In the genomic region with DNA sequence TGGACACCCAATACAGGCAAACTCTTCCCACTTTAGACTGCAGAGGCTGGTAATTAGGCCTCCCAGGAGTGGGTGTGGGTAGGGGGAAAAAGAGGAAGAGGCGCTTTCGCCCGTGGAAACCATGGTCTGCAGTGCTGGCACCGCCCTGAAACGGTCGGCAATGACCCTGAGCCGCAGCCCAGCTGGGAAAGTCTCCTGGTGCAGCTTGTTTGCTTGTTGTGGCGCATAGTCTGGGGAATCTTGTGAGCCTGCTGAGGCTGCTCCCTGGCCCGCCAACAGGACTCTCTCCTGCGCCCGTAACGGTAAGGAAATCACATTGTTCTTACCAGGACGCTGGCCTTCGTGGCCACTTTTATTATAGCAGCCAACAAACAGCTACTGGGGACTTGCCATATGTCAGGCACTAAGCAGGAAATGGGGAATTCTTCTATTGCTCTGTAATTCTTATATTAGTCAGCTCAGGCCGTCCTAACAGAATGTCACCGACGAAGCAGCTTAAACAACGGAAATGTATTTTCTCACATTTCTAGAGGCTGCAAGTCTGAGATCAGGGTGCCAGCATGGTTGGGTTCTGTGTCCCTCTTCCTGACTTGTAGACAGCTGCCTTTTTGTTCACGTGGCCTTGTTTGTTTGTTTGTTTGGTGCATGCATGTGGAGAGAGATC, we compare ENCODE assay signal across 8 cellular contexts. TPM values are rescaled to one million over a fixed set of nuclear protein-coding genes. Genes with fewer than 3 reads are reported as not detected.
DNase-seq lines count a peak whose midpoint lies in the region; ATAC-seq and TF ChIP-seq lines count a peak whose summit lies in the region.

No MANE protein-coding gene starts in this region.

- H4K20me1 ChIP-seq in OCI-LY3 (ENCODE audit: insufficient read depth, low read length), result no peaks in the 10 kb centered on the region

- H3K27me3 ChIP-seq in OCI-LY3 (ENCODE audit: low read depth, low read length) (peaks cover 3% of the 10 kb centered on the region; the same call in 1 of the 2 replicates), heart right ventricle (peaks cover 0 to 7% (median 0%) of the 10 kb centered on the region in 7 donors), upper lobe of right lung (no peaks in the 10 kb centered on the region)

- intact Hi-C loops in heart right ventricle (cut with DNase I), result loop anchor here in 4 of 10 donors (2.0 to 10.0 kb wide), 6 partner anchors 51 to 224 kb away; a partner anchor contains a TSS
- intact Hi-C loops in upper lobe of right lung (cut with DNase I), result no loop called here

- peaks cover 23% of the 10 kb centered on the region for H3K4me1 ChIP-seq in OCI-LY3 (ENCODE audit: low read length)
- H3K4me1 ChIP-seq in heart right ventricle, result peaks cover 11 to 59% (median 46%) of the 10 kb centered on the region in 9 donors
- H3K4me1 ChIP-seq in upper lobe of right lung, result peaks cover 27% of the 10 kb centered on the region

- DNase-seq in activated naive CD4-positive, alpha-beta T cell treated with anti-CD3 and anti-CD28 coated beads, Interleukin-2, amount 50 U/mL, for 72 hours (ENCODE audit: low spot score in 2 of 2), result no peak
- no peak for DNase-seq in activated naive CD4-positive, alpha-beta T cell treated with anti-CD3 and anti-CD28 coated beads, Interleukin-2, amount 10 ng/mL, durations not matched to agents 7 days and 5 days
- DNase-seq in heart right ventricle (peak; percentile 39 to 62), upper lobe of right lung (no peak), LoVo (ENCODE audit: low spot score) (no peak)

- H3K9ac ChIP-seq in OCI-LY3 (ENCODE audit: low read length), result peak overlapping the region; percentile 2; the same call in 1 of the 2 replicates

- no peak overlapping the region for H2AFZ ChIP-seq in OCI-LY3 (ENCODE audit: low read depth, low read length)

- H3K79me2 ChIP-seq in OCI-LY3 (ENCODE audit: low read length), result no peaks in the 10 kb centered on the region

- no peaks in the 10 kb centered on the region for H3K36me3 Mint-ChIP-seq in activated naive CD4-positive, alpha-beta T cell treated with anti-CD3 and anti-CD28 coated beads, Interleukin-2, amount 50 U/mL, for 72 hours
- H3K36me3 Mint-ChIP-seq in activated naive CD4-positive, alpha-beta T cell treated with anti-CD3 and anti-CD28 coated beads, Interleukin-2, amount 10 ng/mL, durations not matched to agents 7 days and 5 days, result no peaks in the 10 kb centered on the region

- H3K27ac Mint-ChIP-seq in activated naive CD4-positive, alpha-beta T cell treated with anti-CD3 and anti-CD28 coated beads, Interleukin-2, amount 50 U/mL, for 72 hours, result peak overlapping the region in 1 of 2 donors; percentile 42
- H3K27ac Mint-ChIP-seq in activated naive CD4-positive, alpha-beta T cell treated with anti-CD3 and anti-CD28 coated beads, Interleukin-2, amount 10 ng/mL, durations not matched to agents 7 days and 5 days, result no peak overlapping the region

- H3K36me3 ChIP-seq in OCI-LY3 (replicated peaks; ENCODE audit: low read depth, low read length), result no peaks in the 10 kb centered on the region
- no peaks in the 10 kb centered on the region for H3K36me3 ChIP-seq in heart right ventricle
- H3K36me3 ChIP-seq in upper lobe of right lung, result no peaks in the 10 kb centered on the region

- peaks cover 5% of the 10 kb centered on the region for H3K4me1 Mint-ChIP-seq in activated naive CD4-positive, alpha-beta T cell treated with anti-CD3 and anti-CD28 coated beads, Interleukin-2, amount 10 ng/mL, durations not matched to agents 7 days and 5 days

- TF ChIP-seq CTCF in OCI-LY3 (IDR thresholded peaks at IDR 0.05; ENCODE audit: low read depth, low read length) (no peak), heart right ventricle (IDR thresholded peaks at IDR 0.05) (no peak), upper lobe of right lung (IDR thresholded peaks at IDR 0.05) (no peak)

- H3K4me3 Mint-ChIP-seq in activated naive CD4-positive, alpha-beta T cell treated with anti-CD3 and anti-CD28 coated beads, Interleukin-2, amount 10 ng/mL, durations not matched to agents 7 days and 5 days, result no peak overlapping the region

- ATAC-seq in activated naive CD4-positive, alpha-beta T cell treated with anti-CD3 and anti-CD28 coated beads, Interleukin-2, amount 50 U/mL, for 72 hours, result peak; percentile 57 to 70
- ATAC-seq in heart right ventricle (peak; percentile 24 to 68 (median 46)), upper lobe of right lung (peak; percentile 53), GM18873 (IDR thresholded peaks at IDR 0.05; ENCODE audit: low FRiP score, unreplicated experiment) (no peak), GM19397 (IDR thresholded peaks at IDR 0.05; ENCODE audit: unreplicated experiment) (no peak)

- H3K4me3 ChIP-seq in OCI-LY3 (ENCODE audit: low read length) (no peak overlapping the region), heart right ventricle (peak overlapping the region in 6 of 10 donors; percentile 14 to 30 (median 16)), upper lobe of right lung (no peak overlapping the region)

- H3K27me3 Mint-ChIP-seq in activated naive CD4-positive, alpha-beta T cell treated with anti-CD3 and anti-CD28 coated beads, Interleukin-2, amount 10 ng/mL, durations not matched to agents 7 days and 5 days, result peaks cover 16% of the 10 kb centered on the region

- H3K9me3 ChIP-seq in OCI-LY3 (ENCODE audit: insufficient read depth, low read length) (no peaks in the 10 kb centered on the region), heart right ventricle (no peaks in the 10 kb centered on the region), upper lobe of right lung (no peaks in the 10 kb centered on the region)

- CTCF ChIA-PET in activated naive CD4-positive, alpha-beta T cell treated with anti-CD3 and anti-CD28 coated beads, Interleukin-2, amount 10 ng/mL, durations not matched to agents 7 days and 5 days (lab: Charles Lee), result interaction anchor here (0.6 kb wide), 2 partner anchors 161 to 190 kb away, joined by 3 read pairs; no protein-coding TSS in a partner anchor

- peak overlapping the region; percentile 39 for H3K4me2 ChIP-seq in OCI-LY3 (ENCODE audit: low read length)

- H3K27ac ChIP-seq in OCI-LY3 (ENCODE audit: low read length) (no peak overlapping the region), heart right ventricle (peak overlapping the region; percentile 67 to 94 (median 86)), upper lobe of right lung (peak overlapping the region; percentile 62)

- H3K9me3 Mint-ChIP-seq in activated naive CD4-positive, alpha-beta T cell treated with anti-CD3 and anti-CD28 coated beads, Interleukin-2, amount 50 U/mL, for 72 hours, result no peaks in the 10 kb centered on the region
- H3K9me3 Mint-ChIP-seq in activated naive CD4-positive, alpha-beta T cell treated with anti-CD3 and anti-CD28 coated beads, Interleukin-2, amount 10 ng/mL, durations not matched to agents 7 days and 5 days, result no peaks in the 10 kb centered on the region

- WGBS in heart right ventricle, 2 donors, result 32 to 40% methylated on average over 19 of the region's 19 CpGs

RNA-seq across cellular contexts. Expression of a gene that starts 52.5 kb away (rescaled TPM):
- total RNA-seq in activated naive CD4-positive, alpha-beta T cell treated with anti-CD3 and anti-CD28 coated beads, Interleukin-2, amount 50 U/mL, for 72 hours, result 10 to 100 TPM; 21.1 to 27.9 TPM
- total RNA-seq in heart right ventricle (10 to 100 TPM in 8 of 10 donors, 1 to 10 TPM in 2; 9.4 to 24.0 (median 12.7) TPM), upper lobe of right lung (56.0 TPM)
- polyA plus RNA-seq in heart right ventricle, result 1 to 10 TPM; 7.2 to 9.0 TPM

Comparison
In these comparisons a context has a peak if more than half of its experiments do, and no peak if none do; other contexts are left out.
1. ATAC-seq: peak in activated naive CD4-positive, alpha-beta T cell treated with anti-CD3 and anti-CD28 coated beads, Interleukin-2, amount 50 U/mL, for 72 hours (2 of 2), heart right ventricle (8 of 8) and upper lobe of right lung (single experiment); none in GM18873 (single experiment) and GM19397 (single experiment).
2. DNase-seq: peak in heart right ventricle (2 of 2); none in activated naive CD4-positive, alpha-beta T cell treated with anti-CD3 and anti-CD28 coated beads, Interleukin-2, amount 50 U/mL, for 72 hours (0 of 2), activated naive CD4-positive, alpha-beta T cell treated with anti-CD3 and anti-CD28 coated beads, Interleukin-2, amount 10 ng/mL, durations not matched to agents 7 days and 5 days (single experiment), upper lobe of right lung (single experiment) and LoVo (single experiment).
3. H3K4me3 ChIP-seq: peak in heart right ventricle (6 of 10); none in OCI-LY3 (single experiment) and upper lobe of right lung (single experiment).